Comparison of ENCODE assay signal across 8 cellular contexts in the genomic region with DNA sequence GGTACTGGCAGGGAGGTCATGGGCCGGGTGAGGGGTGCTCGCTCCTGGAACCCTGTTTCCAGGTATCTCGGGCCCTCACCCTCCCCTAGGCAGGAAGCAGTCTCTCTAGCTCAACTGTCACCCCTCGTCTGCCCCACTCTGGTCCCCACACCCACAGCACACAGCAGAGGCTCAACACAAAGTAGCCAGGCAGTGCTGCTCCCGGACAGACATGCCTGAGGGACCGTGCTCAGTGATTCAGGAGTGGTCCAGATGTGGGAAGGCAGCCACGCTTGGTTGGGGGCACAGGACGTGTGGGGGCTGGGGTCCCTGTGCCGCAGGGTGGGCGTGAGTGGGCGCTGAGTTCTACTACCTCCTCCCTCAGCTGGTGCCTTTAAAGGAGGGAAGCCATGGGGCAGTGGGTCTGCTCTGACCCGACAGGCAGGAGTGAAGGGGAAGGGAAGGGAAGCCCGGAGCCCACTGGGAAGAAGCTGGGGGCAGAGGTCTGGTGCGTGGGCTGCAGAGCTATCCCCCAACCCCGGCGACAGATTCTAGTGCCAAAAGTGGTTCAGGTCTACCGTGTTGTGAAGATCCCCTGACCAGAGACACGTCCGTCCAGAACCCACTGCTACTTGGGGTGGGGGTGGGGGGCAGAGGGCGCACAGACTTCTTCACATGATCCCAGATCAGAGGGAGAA. TPM values are rescaled to one million over a fixed set of nuclear protein-coding genes. Genes with fewer than 3 reads are reported as not detected.
A peak's percentile ranks its signal among the peaks of the same experiment; 100 is the strongest.
DNase-seq lines count a peak whose midpoint lies in the region; ATAC-seq, FAIRE-seq and TF ChIP-seq lines count a peak whose summit lies in the region.

No MANE protein-coding gene starts in this region.

- intact Hi-C loops in cardiac septum (cut with DNase I) (loop anchor here (2.0 kb wide), 1 partner anchor 58 kb away; no protein-coding TSS in a partner anchor), uterus (cut with DNase I; ENCODE audit: low total_unique reads) (no loop called here)

- peak overlapping the region in 4 of 5 experiments; percentile 14 to 88 (median 50) for H3K27ac Mint-ChIP-seq in brain
- H3K27ac Mint-ChIP-seq in naive thymus-derived CD8-positive, alpha-beta T cell: peak overlapping the region; percentile 9 to 85 (median 64)

- peaks cover 49% of the 10 kb centered on the region for H3K4me1 Mint-ChIP-seq in brain
- H3K4me1 Mint-ChIP-seq in naive thymus-derived CD8-positive, alpha-beta T cell: peaks cover 30 to 66% (median 62%) of the 10 kb centered on the region in 4 donors

- H3K4me3 ChIP-seq in cardiac muscle cell: no peak overlapping the region
- H3K4me3 ChIP-seq in uterus: no peak overlapping the region

- H3K4me1 ChIP-seq in cardiac muscle cell (ENCODE audit: low read depth) (peaks cover 60% of the 10 kb centered on the region), uterus (peaks cover 11 to 70% of the 10 kb centered on the region in 2 donors)

- H3K9me3 ChIP-seq in cardiac muscle cell (ENCODE audit: low read depth) (no peaks in the 10 kb centered on the region), uterus (no peaks in the 10 kb centered on the region)

- TF ChIP-seq CTCF in cardiac muscle cell (IDR thresholded peaks at IDR 0.05; ENCODE audit: low read depth, low read length) (no peak), brain (conservative IDR thresholded peaks at IDR 0.05) (no peak), uterus (IDR thresholded peaks at IDR 0.05) (no peak)

- FAIRE-seq in HTR-8/SVneo (lab: Jason Lieb, UNC): no peak

- no peak overlapping the region for H3K4me3 Mint-ChIP-seq in brain
- peak overlapping the region in 6 of 10 donors; percentile 7 to 74 (median 46) for H3K4me3 Mint-ChIP-seq in naive thymus-derived CD8-positive, alpha-beta T cell

- POLR2A ChIA-PET in naive thymus-derived CD8-positive, alpha-beta T cell (lab: Charles Lee): interaction anchor here (0.9 to 3.4 kb wide), 8 partner anchors 12 to 77 kb away, joined by 3 to 11 read pairs (median 4); a partner anchor contains a TSS

- H3K36me3 ChIP-seq in cardiac muscle cell (peaks cover 46% of the 10 kb centered on the region), uterus (no peaks in the 10 kb centered on the region)

- no peak for TF ChIP-seq POLR2A in uterus (IDR thresholded peaks at IDR 0.05)

- H3K9me3 Mint-ChIP-seq in brain: peaks cover 0 to 4% (median 0%) of the 10 kb centered on the region in 5 experiments
- no peaks in the 10 kb centered on the region for H3K9me3 Mint-ChIP-seq in naive thymus-derived CD8-positive, alpha-beta T cell

- H3K27ac ChIP-seq in cardiac muscle cell: peak overlapping the region; percentile 85
- peak overlapping the region; percentile 86 for H3K27ac ChIP-seq in uterus

- peaks cover 4% of the 10 kb centered on the region for H3K27me3 Mint-ChIP-seq in brain
- H3K27me3 Mint-ChIP-seq in naive thymus-derived CD8-positive, alpha-beta T cell: peaks cover 0 to 1% (median 0%) of the 10 kb centered on the region in 5 donors

- ATAC-seq in naive thymus-derived CD8-positive, alpha-beta T cell: no peak

- H3K27me3 ChIP-seq in cardiac muscle cell (no peaks in the 10 kb centered on the region), uterus (no peaks in the 10 kb centered on the region)

- no peak for DNase-seq in cardiac muscle cell (ENCODE audit: low read depth in 1 of 2, low spot score in 1 of 2)
- no peak for DNase-seq in cardiac septum (ENCODE audit: low spot score)
- DNase-seq in naive thymus-derived CD8-positive, alpha-beta T cell: no peak
- DNase-seq in uterus: peak in 1 of 2 donors; percentile 38
- no peak for DNase-seq in medulla oblongata (ENCODE audit: extremely low spot score)
- no peak for DNase-seq in C1 segment of cervical spinal cord (lab: John Stamatoyannopoulos, UW)
- no peak for DNase-seq in HTR-8/SVneo (ENCODE audit: insufficient read length, low spot score)

- H3K36me3 Mint-ChIP-seq in brain: peaks cover 33% of the 10 kb centered on the region
- peaks cover 0 to 42% (median 8%) of the 10 kb centered on the region in 3 donors for H3K36me3 Mint-ChIP-seq in naive thymus-derived CD8-positive, alpha-beta T cell

RNA-seq across cellular contexts. Expression of a gene that starts 11.8 kb away (rescaled TPM):
- total RNA-seq in cardiac muscle cell (313 and 327 TPM in 2 replicates), cardiac septum (20.7 TPM), uterus (10 to 100 TPM in 2 of 4 donors, 1 to 10 TPM in 2; 1.5 to 28.6 (median 12.2) TPM)
- polyA plus RNA-seq in cardiac muscle cell (55.6 and 63.2 TPM in 2 replicates), brain (ENCODE audit: insufficient read depth, low read depth, low replicate concordance) (8.7 TPM)
- total RNA-seq in naive thymus-derived CD8-positive, alpha-beta T cell: 10 to 100 TPM; 10.1 to 11.6 TPM
- 1 to 10 TPM in 2 of 3 donors, under 1 TPM in 1; 0.91 to 1.5 (median 1.0) TPM for polyA plus RNA-seq in naive thymus-derived CD8-positive, alpha-beta T cell

RNA-seq across cellular contexts. Expression of a gene that starts 28.0 kb away (rescaled TPM):
- total RNA-seq in cardiac muscle cell (28.3 and 46.2 TPM in 2 replicates), cardiac septum (10.6 TPM), uterus (10 to 100 TPM in 2 of 4 donors, 1 to 10 TPM in 2; 4.4 to 88.2 (median 17.6) TPM)
- polyA plus RNA-seq in cardiac muscle cell (53.5 and 56.0 TPM in 2 replicates), brain (ENCODE audit: insufficient read depth, low read depth, low replicate concordance) (15.6 TPM)
- total RNA-seq in naive thymus-derived CD8-positive, alpha-beta T cell: 10 to 100 TPM; 72.9 to 80.0 TPM
- polyA plus RNA-seq in naive thymus-derived CD8-positive, alpha-beta T cell: 10 to 100 TPM; 39.6 to 53.5 (median 42.4) TPM

RNA-seq across cellular contexts. Expression of a gene that starts 32.9 kb away (rescaled TPM):
- total RNA-seq in cardiac muscle cell (40.3 and 53.1 TPM in 2 replicates), cardiac septum (80.9 TPM), uterus (100 to 1,000 TPM in 1 of 4 donors, 10 to 100 TPM in 3; 16.5 to 173 (median 44.6) TPM)
- polyA plus RNA-seq in cardiac muscle cell (106 and 134 TPM in 2 replicates), brain (ENCODE audit: insufficient read depth, low read depth, low replicate concordance) (62.3 TPM)
- total RNA-seq in naive thymus-derived CD8-positive, alpha-beta T cell: 100 to 1,000 TPM; 184 to 201 TPM
- 10 to 100 TPM; 47.6 to 72.1 (median 48.6) TPM for polyA plus RNA-seq in naive thymus-derived CD8-positive, alpha-beta T cell

Comparison
In these comparisons a context has a peak if more than half of its experiments do, and no peak if none do; other contexts are left out.
1. RNA of a gene that starts 11.8 kb away (total RNA-seq): 313 to 327 TPM in cardiac muscle cell; 20.7 TPM in cardiac septum (single experiment), 1.5 to 28.6 TPM in uterus and 10.1 to 11.6 TPM in naive thymus-derived CD8-positive, alpha-beta T cell; every median in the first group is over 10 times any median in the second.
2. H3K4me3 Mint-ChIP-seq: peak in naive thymus-derived CD8-positive, alpha-beta T cell (6 of 10); none in brain (0 of 5).